25 cellular contexts compared by ENCODE assay signal in genomic region chr21:31497939-31498338, GRCh38.
"Had no signal": no experiment of that assay in that cellular context is flagged by ENCODE, and none has a peak within 500 bp of the region (broad histone marks: within the 10 kb centered on the region; RNA-seq: fewer than 3 reads in every experiment).

No MANE protein-coding gene starts in this region.

- FAIRE-seq: astrocyte, endothelial cell of umbilical vein, kidney, urothelium cell line had no signal

- H3K36me3 ChIP-seq: brain microvascular endothelial cell, heart left ventricle, ovary, right lobe of liver, thoracic aorta had no signal

- ATAC-seq: heart left ventricle, left colon, right lobe of liver had no signal

- DNase-seq: activated CD4-positive, alpha-beta memory T cell treated with anti-CD3 and anti-CD28 coated beads, Interleukin-2, amount 10 ng/mL, durations not matched to agents 7 days and 5 days; activated CD4-positive, alpha-beta T cell treated with anti-CD3 and anti-CD28 coated beads for 1 hour; activated CD4-positive, alpha-beta T cell treated with anti-CD3 and anti-CD28 coated beads, Interleukin-2, amount 10 ng/mL, durations not matched to agents 7 days and 5 days; activated CD8-positive, alpha-beta memory T cell treated with anti-CD3 and anti-CD28 coated beads, Interleukin-2, amount 50 U/mL, for 48 hours; activated gamma-delta T cell; activated naive CD4-positive, alpha-beta T cell treated with anti-CD3 and anti-CD28 coated beads, Interleukin-2, amount 10 ng/mL, durations not matched to agents 7 days and 5 days; activated naive CD8-positive, alpha-beta T cell treated with anti-CD3 and anti-CD28 coated beads, Interleukin-2, amount 10 ng/mL, durations not matched to agents 7 days and 5 days; activated T-cell treated with anti-CD3 and anti-CD28 coated beads, Interleukin-2, amount 50 U/mL, for 24 hours; brain microvascular endothelial cell; foreskin fibroblast; heart left ventricle; immature natural killer cell; kidney; left colon; mammary epithelial cell; naive B cell; ovary; right lobe of liver; stimulated activated CD4-positive, alpha-beta T cell treated with anti-CD3 and anti-CD28 coated beads, Interleukin-12 subunit alpha, Interleukin-12 subunit beta, amount 100 ng/mL, for 4 hours; stimulated activated CD4-positive, alpha-beta T cell treated with anti-CD3 and anti-CD28 coated beads, Interleukin-4, amount 100 ng/mL, for 1 hour had no signal

- H3K4me3 ChIP-seq: heart left ventricle, ovary, right lobe of liver, skin epidermis, thoracic aorta had no signal

- H3K27me3 ChIP-seq: brain microvascular endothelial cell, heart left ventricle, ovary, right lobe of liver had no signal
